Comparison of ENCODE assay signal across 27 cellular contexts in genomic region chr3:69815959-69816358, GRCh38.
"Had no signal": no experiment of that assay in that cellular context is flagged by ENCODE, and none has a peak within 500 bp of the region (broad histone marks: within the 10 kb centered on the region; RNA-seq: fewer than 3 reads in every experiment).

No MANE protein-coding gene starts in this region.

- DNase-seq: colonic mucosa; dermis blood vessel endothelial cell; effector memory CD4-positive, alpha-beta T cell; esophagus squamous epithelium; foreskin melanocyte; glutamatergic neuron; heart right ventricle; hypothalamus; immature natural killer cell; islet precursor cell; kidney glomerular epithelial cell; naive B cell; pancreas; right lobe of liver; small intestine; stimulated activated CD4-positive, alpha-beta T cell treated with anti-CD3 and anti-CD28 coated beads, Interleukin-15, amount 100 ng/mL, for 24 hours; stimulated activated CD4-positive, alpha-beta T cell treated with anti-CD3 and anti-CD28 coated beads, Interleukin-2, amount 100 ng/mL, for 48 hours; stimulated activated naive B cell treated with anti-CD40 and anti-IgM and Interleukin-4, amounts not matched to agents 10 μg/mL and 1 μg/mL and 100 μg/mL, for 72 hours; upper lobe of left lung had no signal

- ATAC-seq: heart right ventricle; left lobe of liver; natural killer cell treated with Interleukin-12 subunit alpha and Interleukin-12 subunit beta and Interleukin-15 and Interleukin-18, amount 100 ng/mL, for 72 hours; pancreas; right lobe of liver; stimulated activated naive B cell treated with anti-CD40 and anti-IgM and Interleukin-4, amounts not matched to agents 10 μg/mL and 1 μg/mL and 100 μg/mL, for 72 hours had no signal

- H3K9me3 ChIP-seq: colonic mucosa, esophagus squamous epithelium, heart right ventricle, neutrophil, pancreas, right lobe of liver, thoracic aorta, tibial nerve, upper lobe of left lung had no signal

- FAIRE-seq: endothelial cell of umbilical vein, pancreas, small intestine, urothelium cell line had no signal

- H3K4me3 ChIP-seq: colonic mucosa, esophagus squamous epithelium, heart right ventricle, lung, pancreas, right lobe of liver, thoracic aorta, tibial nerve, upper lobe of left lung had no signal

- H3K27ac ChIP-seq: colonic mucosa, esophagus squamous epithelium, heart right ventricle, neutrophil, pancreas, right lobe of liver, thoracic aorta, tibial nerve, upper lobe of left lung had no signal

- H3K27me3 ChIP-seq: colonic mucosa, esophagus squamous epithelium, heart right ventricle, neutrophil, pancreas, right lobe of liver, tibial nerve, upper lobe of left lung had no signal

- H3K4me1 ChIP-seq: colonic mucosa, pancreas, right lobe of liver, upper lobe of left lung had no signal

- H3K36me3 ChIP-seq: colonic mucosa, esophagus squamous epithelium, heart right ventricle, neutrophil, pancreas, right lobe of liver, thoracic aorta, tibial nerve, upper lobe of left lung had no signal
